In genomic region chr2:169221745-169222369, GRCh38 we compare ENCODE assay signal across 9 cellular contexts.
DNase-seq lines count a peak whose midpoint lies in the region; ATAC-seq and TF ChIP-seq lines count a peak whose summit lies in the region.
"Had no signal": no experiment of that assay in that cellular context is flagged by ENCODE, and none has a peak within 500 bp of the region (broad histone marks: within the 10 kb centered on the region; RNA-seq: fewer than 3 reads in every experiment).

No MANE protein-coding gene starts in this region.

- H3K27ac ChIP-seq in heart left ventricle (no peak overlapping the region), right cardiac atrium (ENCODE audit: low read length) (no peak overlapping the region), OCI-LY3 (ENCODE audit: low read length) (no peak overlapping the region), upper lobe of right lung (no peak overlapping the region)
- H3K27ac ChIP-seq: pancreas had no signal

- peak overlapping the region; percentile 52 for H3K4me2 ChIP-seq in OCI-LY3 (ENCODE audit: low read length)

- intact Hi-C loops in heart left ventricle (cut with DNase I) (loop anchor here in 8 of 10 donors (2.0 to 10.0 kb wide), 4 partner anchors 113 to 260 kb away; no protein-coding TSS in a partner anchor), right cardiac atrium (cut with DNase I) (loop anchor here in 2 of 4 donors (5.0 to 10.0 kb wide), 2 partner anchors 260 to 277 kb away; no protein-coding TSS in a partner anchor), upper lobe of right lung (cut with DNase I) (no loop called here)

- H3K4me1 ChIP-seq in heart left ventricle: no peaks in the 10 kb centered on the region
- no peaks in the 10 kb centered on the region for H3K4me1 ChIP-seq in right cardiac atrium (ENCODE audit: control insufficient read depth, insufficient read depth, low read length)
- H3K4me1 ChIP-seq in OCI-LY3 (ENCODE audit: low read length): peaks cover 10% of the 10 kb centered on the region
- no peaks in the 10 kb centered on the region for H3K4me1 ChIP-seq in upper lobe of right lung
- H3K4me1 ChIP-seq: pancreas had no signal

- DNase-seq in heart left ventricle (no peak), right cardiac atrium (no peak), fibroblast of pulmonary artery (ENCODE audit: low read depth) (peak; percentile 49), upper lobe of right lung (no peak), NCI-H187 (lab: John Stamatoyannopoulos, UW) (no peak), amygdala (lab: John Stamatoyannopoulos, UW) (no peak)
- DNase-seq: pancreas had no signal

- H3K9ac ChIP-seq in OCI-LY3 (ENCODE audit: low read length): no peak overlapping the region

- H3K9me3 ChIP-seq in heart left ventricle: no peaks in the 10 kb centered on the region
- H3K9me3 ChIP-seq in right cardiac atrium (ENCODE audit: control insufficient read depth, low read length): no peaks in the 10 kb centered on the region
- no peaks in the 10 kb centered on the region for H3K9me3 ChIP-seq in OCI-LY3 (ENCODE audit: insufficient read depth, low read length)
- H3K9me3 ChIP-seq in upper lobe of right lung: no peaks in the 10 kb centered on the region
- H3K9me3 ChIP-seq: pancreas had no signal

- H3K27me3 ChIP-seq in heart left ventricle (no peaks in the 10 kb centered on the region), right cardiac atrium (ENCODE audit: control insufficient read depth, insufficient read depth) (no peaks in the 10 kb centered on the region), OCI-LY3 (ENCODE audit: low read depth, low read length) (no peaks in the 10 kb centered on the region), upper lobe of right lung (no peaks in the 10 kb centered on the region)
- H3K27me3 ChIP-seq: pancreas had no signal

- WGBS in heart left ventricle, 4 donors: 22 to 44% (median 34%) methylated on average over 5 of the region's 5 CpGs
- 19% methylated on average over 5 of the region's 5 CpGs for WGBS in right cardiac atrium

- ATAC-seq in heart left ventricle: no peak
- ATAC-seq in right cardiac atrium: no peak
- no peak for ATAC-seq in upper lobe of right lung
- no peak for ATAC-seq in HG03097 (IDR thresholded peaks at IDR 0.05; ENCODE audit: low FRiP score, unreplicated experiment)

- no peak for TF ChIP-seq POLR2A in heart left ventricle (IDR thresholded peaks at IDR 0.05)

- TF ChIP-seq CTCF in heart left ventricle (IDR thresholded peaks at IDR 0.05) (peak in 8 of 12 donors; percentile 20 to 50 (median 34)), OCI-LY3 (IDR thresholded peaks at IDR 0.05; ENCODE audit: low read depth, low read length) (peak; percentile 73), fibroblast of pulmonary artery (IDR thresholded peaks at IDR 0.05; ENCODE audit: low read length, missing control alignments) (peak; percentile 56), upper lobe of right lung (IDR thresholded peaks at IDR 0.05) (peak; percentile 31)

- peak overlapping the region; percentile 55; the same call in 1 of the 2 replicates for H2AFZ ChIP-seq in OCI-LY3 (ENCODE audit: low read depth, low read length)

- H3K36me3 ChIP-seq in heart left ventricle (no peaks in the 10 kb centered on the region), OCI-LY3 (replicated peaks; ENCODE audit: low read depth, low read length) (no peaks in the 10 kb centered on the region), upper lobe of right lung (no peaks in the 10 kb centered on the region)
- H3K36me3 ChIP-seq: pancreas had no signal

- H3K79me2 ChIP-seq in OCI-LY3 (ENCODE audit: low read length): no peaks in the 10 kb centered on the region

- no peaks in the 10 kb centered on the region for H4K20me1 ChIP-seq in OCI-LY3 (ENCODE audit: insufficient read depth, low read length)

- no peak overlapping the region for H3K4me3 ChIP-seq in heart left ventricle
- H3K4me3 ChIP-seq in right cardiac atrium (ENCODE audit: low read length): no peak overlapping the region
- peak overlapping the region; percentile 16; the same call in 1 of the 2 replicates for H3K4me3 ChIP-seq in OCI-LY3 (ENCODE audit: low read length)
- H3K4me3 ChIP-seq in fibroblast of pulmonary artery (replicated peaks; ENCODE audit: low read depth, low read length): no peak overlapping the region
- H3K4me3 ChIP-seq in upper lobe of right lung: no peak overlapping the region
- H3K4me3 ChIP-seq: pancreas had no signal
